ENCODE assay signal across 8 cellular contexts in genomic region chr1:162070094-162070748, GRCh38. TPM values are rescaled to one million over a fixed set of nuclear protein-coding genes. Genes with fewer than 3 reads are reported as not detected.
DNase-seq lines count a peak whose midpoint lies in the region; ATAC-seq and TF ChIP-seq lines count a peak whose summit lies in the region.

No MANE protein-coding gene starts in this region.

- peak overlapping the region; percentile 97 for H2AFZ ChIP-seq in KMS-11 (ENCODE audit: low read depth)

- H3K4me2 ChIP-seq in KMS-11 = peak overlapping the region; percentile 62

- H3K27ac ChIP-seq in KMS-11 = no peak overlapping the region

- H3K27me3 Mint-ChIP-seq in activated naive CD8-positive, alpha-beta T cell = peaks cover 54% of the 10 kb centered on the region
- peaks cover 9 to 19% (median 12%) of the 10 kb centered on the region in 3 donors for H3K27me3 Mint-ChIP-seq in immature natural killer cell (ENCODE audit: low read depth in 3 of 3)

- peak overlapping the region; percentile 61; the same call in 1 of the 2 replicates for H3K9ac ChIP-seq in KMS-11

- no peak for TF ChIP-seq CTCF in KMS-11 (conservative IDR thresholded peaks at IDR 0.05; ENCODE audit: low read depth, low read length)

- no peaks in the 10 kb centered on the region for H3K36me3 Mint-ChIP-seq in activated naive CD8-positive, alpha-beta T cell
- H3K36me3 Mint-ChIP-seq in immature natural killer cell = no peaks in the 10 kb centered on the region
- no peaks in the 10 kb centered on the region for H3K36me3 Mint-ChIP-seq in stimulated activated effector memory CD8-positive, alpha-beta T cell treated with anti-CD3 and anti-CD28 coated beads, Interleukin-12 subunit alpha, Interleukin-12 subunit beta, amount 100 ng/mL, for 72 hours

- no peaks in the 10 kb centered on the region for H3K79me2 ChIP-seq in KMS-11 (ENCODE audit: insufficient read depth, low read depth)

- no peaks in the 10 kb centered on the region for H3K27me3 ChIP-seq in KMS-11 (ENCODE audit: insufficient read depth, low read depth)

- no peaks in the 10 kb centered on the region for H3K36me3 ChIP-seq in KMS-11 (ENCODE audit: insufficient read depth)

- peak; percentile 4 for ATAC-seq in stimulated activated effector memory CD8-positive, alpha-beta T cell treated with anti-CD3 and anti-CD28 coated beads, Interleukin-12 subunit alpha, Interleukin-12 subunit beta, amount 100 ng/mL, for 72 hours
- ATAC-seq in HG03108 (IDR thresholded peaks at IDR 0.05; ENCODE audit: unreplicated experiment) = no peak

- peaks cover 7% of the 10 kb centered on the region for H3K4me1 Mint-ChIP-seq in activated naive CD8-positive, alpha-beta T cell (ENCODE audit: low read depth)
- peaks cover 8 to 17% of the 10 kb centered on the region in 2 donors for H3K4me1 Mint-ChIP-seq in immature natural killer cell
- peaks cover 5% of the 10 kb centered on the region for H3K4me1 Mint-ChIP-seq in stimulated activated effector memory CD8-positive, alpha-beta T cell treated with anti-CD3 and anti-CD28 coated beads, Interleukin-12 subunit alpha, Interleukin-12 subunit beta, amount 100 ng/mL, for 72 hours

- H3K4me3 ChIP-seq in KMS-11 (IDR thresholded peaks at IDR 0.05; ENCODE audit: insufficient read depth, low read depth, low read length) = peak overlapping the region; percentile 80

- H3K4me3 Mint-ChIP-seq in activated naive CD8-positive, alpha-beta T cell = peak overlapping the region; percentile 86
- peak overlapping the region; percentile 75 to 82 (median 79) for H3K4me3 Mint-ChIP-seq in immature natural killer cell
- H3K4me3 Mint-ChIP-seq in stimulated activated effector memory CD8-positive, alpha-beta T cell treated with anti-CD3 and anti-CD28 coated beads, Interleukin-12 subunit alpha, Interleukin-12 subunit beta, amount 100 ng/mL, for 72 hours = peak overlapping the region; percentile 73

- H3K27ac Mint-ChIP-seq in activated naive CD8-positive, alpha-beta T cell = no peak overlapping the region
- no peak overlapping the region for H3K27ac Mint-ChIP-seq in immature natural killer cell
- H3K27ac Mint-ChIP-seq in stimulated activated effector memory CD8-positive, alpha-beta T cell treated with anti-CD3 and anti-CD28 coated beads, Interleukin-12 subunit alpha, Interleukin-12 subunit beta, amount 100 ng/mL, for 72 hours = no peak overlapping the region

- H4K20me1 ChIP-seq in KMS-11 (ENCODE audit: insufficient read depth) = no peaks in the 10 kb centered on the region

- no peaks in the 10 kb centered on the region for H3K9me3 Mint-ChIP-seq in activated naive CD8-positive, alpha-beta T cell (ENCODE audit: low read depth)
- no peaks in the 10 kb centered on the region for H3K9me3 Mint-ChIP-seq in immature natural killer cell
- H3K9me3 Mint-ChIP-seq in stimulated activated effector memory CD8-positive, alpha-beta T cell treated with anti-CD3 and anti-CD28 coated beads, Interleukin-12 subunit alpha, Interleukin-12 subunit beta, amount 100 ng/mL, for 72 hours = no peaks in the 10 kb centered on the region

- peaks cover 19% of the 10 kb centered on the region for H3K4me1 ChIP-seq in KMS-11 (ENCODE audit: low read depth, poor library complexity, severe bottlenecking)

- DNase-seq in ELF-1 (ENCODE audit: low read depth, low spot score) (peak; percentile 40), immature natural killer cell (peak in 1 of 3 donors; percentile 1), SHP77 (lab: John Stamatoyannopoulos, UW) (no peak), T1000 (lab: John Stamatoyannopoulos, UW) (no peak)
- peak in 1 of 2 donors; percentile 54 for DNase-seq in stimulated activated effector memory CD8-positive, alpha-beta T cell treated with anti-CD3 and anti-CD28 coated beads, Interleukin-12 subunit alpha, Interleukin-12 subunit beta, amount 100 ng/mL, for 72 hours (ENCODE audit: low spot score in 2 of 2)

RNA-seq across cellular contexts. Expression of gene NOS1AP, which starts 0.7 kb away (rescaled TPM):
- not detected for polyA plus RNA-seq in immature natural killer cell

RNA-seq across cellular contexts. Expression of gene OLFML2B, which starts 46.6 kb away (rescaled TPM):
- polyA plus RNA-seq in immature natural killer cell = not detected
